17 cellular contexts compared by ENCODE assay signal in the genomic region with DNA sequence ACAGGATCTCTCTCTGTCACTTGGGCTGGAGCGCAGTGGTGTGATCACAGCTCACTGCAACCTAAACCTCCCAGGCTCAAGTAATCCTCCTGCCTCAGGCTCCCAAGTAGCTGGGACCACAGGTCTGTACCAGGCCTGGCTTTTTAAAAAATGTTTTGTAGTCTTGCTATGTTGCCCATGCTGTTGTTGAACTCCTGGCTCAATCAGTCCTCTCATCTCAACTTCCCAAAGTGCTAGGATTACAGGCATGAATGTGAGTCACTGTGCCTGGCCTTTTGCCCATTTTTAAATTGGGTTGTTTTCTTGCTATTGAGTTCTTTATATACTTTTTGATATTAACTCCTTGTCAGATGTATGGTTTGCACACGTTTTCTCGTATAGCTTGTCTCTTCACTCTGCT. TPM values are rescaled to one million over a fixed set of nuclear protein-coding genes. Genes with fewer than 3 reads are reported as not detected.
DNase-seq lines count a peak whose midpoint lies in the region; ATAC-seq and TF ChIP-seq lines count a peak whose summit lies in the region.
"Had no signal": no experiment of that assay in that cellular context is flagged by ENCODE, and none has a peak within 500 bp of the region (broad histone marks: within the 10 kb centered on the region; RNA-seq: fewer than 3 reads in every experiment).

No MANE protein-coding gene starts in this region.

- H3F3A ChIP-seq in GM23338 (replicated peaks; ENCODE audit: low read depth), result no peaks in the 10 kb centered on the region

- peak; percentile 68 for DNase-seq in MCF 10A (ENCODE audit: unreplicated experiment)
- DNase-seq in breast epithelium (ENCODE audit: low spot score in 2 of 2), result no peak
- DNase-seq in brain pericyte (ENCODE audit: low read depth, low spot score), result peak; percentile 25
- DNase-seq in kidney epithelial cell (ENCODE audit: low read depth), result peak; percentile 7
- no peak for DNase-seq in stimulated activated naive CD8-positive, alpha-beta T cell treated with anti-CD3 and anti-CD28 coated beads, Interleukin-15, Interleukin-2, amounts not matched to agents 100 U/mL and 50 U/mL, for 24 hours
- DNase-seq in GM23338 (ENCODE audit: low spot score), result no peak
- no peak for DNase-seq in immature natural killer cell
- no peak for DNase-seq in iPS-NIHi7 (ENCODE audit: extremely low spot score)
- DNase-seq: ACHN, anterior cingulate cortex, DMS79, H7, NCI-H1436 treated with DMSO at 0.1 percent for 48 hours, SHP77, spleen had no signal

- no peaks in the 10 kb centered on the region for H3K9me2 ChIP-seq in GM23338 (ENCODE audit: insufficient read depth)

- no peaks in the 10 kb centered on the region for H3K27me3 Mint-ChIP-seq in MCF 10A (ENCODE audit: insufficient read depth, unreplicated experiment)
- no peaks in the 10 kb centered on the region for H3K27me3 Mint-ChIP-seq in GM23338 (ENCODE audit: insufficient read depth, low read depth, poor library complexity)
- H3K27me3 Mint-ChIP-seq in immature natural killer cell (ENCODE audit: low read depth in 3 of 3), result no peaks in the 10 kb centered on the region

- no peak overlapping the region for H3K4me3 ChIP-seq in breast epithelium
- no peak overlapping the region for H3K4me3 ChIP-seq in kidney epithelial cell (ENCODE audit: low read depth, low read length)
- H3K4me3 ChIP-seq in GM23338, result no peak overlapping the region
- H3K4me3 ChIP-seq: spleen, tibial nerve had no signal

- no peaks in the 10 kb centered on the region for H3K36me3 ChIP-seq in breast epithelium
- H3K36me3 ChIP-seq in kidney epithelial cell (ENCODE audit: control insufficient read depth, insufficient read depth, low read length), result no peaks in the 10 kb centered on the region
- no peaks in the 10 kb centered on the region for H3K36me3 ChIP-seq in GM23338 (ENCODE audit: insufficient read depth)
- H3K36me3 ChIP-seq: tibial nerve had no signal

- no peak overlapping the region for H3K4me3 Mint-ChIP-seq in MCF 10A (ENCODE audit: unreplicated experiment)
- H3K4me3 Mint-ChIP-seq in GM23338, result no peak overlapping the region
- no peak overlapping the region for H3K4me3 Mint-ChIP-seq in immature natural killer cell
- H3K4me3 Mint-ChIP-seq: WTC11 had no signal

- POLR2A ChIA-PET in MCF 10A (lab: Yijun Ruan, JAX), result interaction anchor here (0.7 to 1.2 kb wide), 2 partner anchors 16 to 22 kb away, joined by 3 read pairs; no protein-coding TSS in a partner anchor

- H3K4me2 ChIP-seq in GM23338, result no peak overlapping the region

- H3K4me1 Mint-ChIP-seq in MCF 10A (ENCODE audit: insufficient read depth, unreplicated experiment), result peaks cover 11% of the 10 kb centered on the region
- 0 out of 3 replicates have a peak, but pooled peaks cover 3% of the 10 kb centered on the region for H3K4me1 Mint-ChIP-seq in GM23338
- H3K4me1 Mint-ChIP-seq in immature natural killer cell, result no peaks in the 10 kb centered on the region
- H3K4me1 Mint-ChIP-seq: WTC11 had no signal

- no peaks in the 10 kb centered on the region for H4K20me1 ChIP-seq in GM23338 (replicated peaks; ENCODE audit: insufficient read depth)

- TF ChIP-seq POLR2A in breast epithelium (IDR thresholded peaks at IDR 0.05), result no peak

- H3K27ac ChIP-seq in breast epithelium (no peak overlapping the region), GM23338 (ENCODE audit: low read depth) (no peak overlapping the region)
- H3K27ac ChIP-seq: spleen had no signal

- H3K36me3 Mint-ChIP-seq in MCF 10A (ENCODE audit: insufficient read depth, unreplicated experiment) (peaks cover 4% of the 10 kb centered on the region), GM23338 (ENCODE audit: low read depth) (peaks cover 3% of the 10 kb centered on the region; the same call in 1 of the 3 replicates), immature natural killer cell (peaks cover 0 to 6% (median 5%) of the 10 kb centered on the region in 3 donors)

- no peaks in the 10 kb centered on the region for H3K79me2 ChIP-seq in GM23338 (replicated peaks; ENCODE audit: insufficient read depth)

- H3K27ac Mint-ChIP-seq in MCF 10A (ENCODE audit: low read depth, unreplicated experiment) (no peak overlapping the region), GM23338 (no peak overlapping the region), immature natural killer cell (no peak overlapping the region)
- H3K27ac Mint-ChIP-seq: WTC11 had no signal

- H3K9me3 Mint-ChIP-seq in MCF 10A (ENCODE audit: unreplicated experiment), result no peaks in the 10 kb centered on the region
- H3K9me3 Mint-ChIP-seq in GM23338, result peaks cover 4% of the 10 kb centered on the region; the same call in 2 of the 3 replicates
- H3K9me3 Mint-ChIP-seq in immature natural killer cell, result no peaks in the 10 kb centered on the region

- no peak for TF ChIP-seq CTCF in MCF 10A (IDR thresholded peaks at IDR 0.05; ENCODE audit: unreplicated experiment)
- TF ChIP-seq CTCF in breast epithelium (IDR thresholded peaks at IDR 0.05), result no peak
- TF ChIP-seq CTCF in kidney epithelial cell (IDR thresholded peaks at IDR 0.05; ENCODE audit: insufficient read depth, low read length, poor library complexity, severe bottlenecking), result no peak
- TF ChIP-seq CTCF in GM23338 (conservative IDR thresholded peaks at IDR 0.05; ENCODE audit: low read depth in 2 of 2), result no peak

- CTCF ChIA-PET in MCF 10A (lab: Yijun Ruan, JAX), result interaction anchor here (0.8 kb wide), 1 partner anchor 71 kb away, joined by 3 read pairs; no protein-coding TSS in a partner anchor

- no TSS peak for BruUV-seq in MCF 10A (replicated peaks; lab: Mats Ljungman, UMichigan)

- H2AFZ ChIP-seq in GM23338, result no peak overlapping the region

- H3K4me1 ChIP-seq in breast epithelium, result no peaks in the 10 kb centered on the region
- H3K4me1 ChIP-seq in GM23338 (ENCODE audit: insufficient read depth), result no peaks in the 10 kb centered on the region

- H3K27me3 ChIP-seq in breast epithelium, result no peaks in the 10 kb centered on the region
- no peaks in the 10 kb centered on the region for H3K27me3 ChIP-seq in kidney epithelial cell (ENCODE audit: control insufficient read depth, insufficient read depth, low read length)
- no peaks in the 10 kb centered on the region for H3K27me3 ChIP-seq in GM23338 (ENCODE audit: insufficient read depth)
- H3K27me3 ChIP-seq: spleen, tibial nerve had no signal

- no peak for ATAC-seq in stimulated activated naive CD8-positive, alpha-beta T cell treated with anti-CD3 and anti-CD28 coated beads, Interleukin-15, Interleukin-2, amounts not matched to agents 100 U/mL and 50 U/mL, for 24 hours
- no peak for ATAC-seq in GM23338
- ATAC-seq: WTC11 had no signal

- H3K9me3 ChIP-seq in breast epithelium, result no peaks in the 10 kb centered on the region

- intact Hi-C loops in MCF 10A (cut with micrococcal nuclease) (no loop called here), breast epithelium (cut with DNase I; ENCODE audit: low total_unique reads) (no loop called here)

TF ChIP-seq in GM23338, 12 proteins besides CTCF, POLR2A, EP300 and RAD21:
- TF ChIP-seq, protein P1, sequence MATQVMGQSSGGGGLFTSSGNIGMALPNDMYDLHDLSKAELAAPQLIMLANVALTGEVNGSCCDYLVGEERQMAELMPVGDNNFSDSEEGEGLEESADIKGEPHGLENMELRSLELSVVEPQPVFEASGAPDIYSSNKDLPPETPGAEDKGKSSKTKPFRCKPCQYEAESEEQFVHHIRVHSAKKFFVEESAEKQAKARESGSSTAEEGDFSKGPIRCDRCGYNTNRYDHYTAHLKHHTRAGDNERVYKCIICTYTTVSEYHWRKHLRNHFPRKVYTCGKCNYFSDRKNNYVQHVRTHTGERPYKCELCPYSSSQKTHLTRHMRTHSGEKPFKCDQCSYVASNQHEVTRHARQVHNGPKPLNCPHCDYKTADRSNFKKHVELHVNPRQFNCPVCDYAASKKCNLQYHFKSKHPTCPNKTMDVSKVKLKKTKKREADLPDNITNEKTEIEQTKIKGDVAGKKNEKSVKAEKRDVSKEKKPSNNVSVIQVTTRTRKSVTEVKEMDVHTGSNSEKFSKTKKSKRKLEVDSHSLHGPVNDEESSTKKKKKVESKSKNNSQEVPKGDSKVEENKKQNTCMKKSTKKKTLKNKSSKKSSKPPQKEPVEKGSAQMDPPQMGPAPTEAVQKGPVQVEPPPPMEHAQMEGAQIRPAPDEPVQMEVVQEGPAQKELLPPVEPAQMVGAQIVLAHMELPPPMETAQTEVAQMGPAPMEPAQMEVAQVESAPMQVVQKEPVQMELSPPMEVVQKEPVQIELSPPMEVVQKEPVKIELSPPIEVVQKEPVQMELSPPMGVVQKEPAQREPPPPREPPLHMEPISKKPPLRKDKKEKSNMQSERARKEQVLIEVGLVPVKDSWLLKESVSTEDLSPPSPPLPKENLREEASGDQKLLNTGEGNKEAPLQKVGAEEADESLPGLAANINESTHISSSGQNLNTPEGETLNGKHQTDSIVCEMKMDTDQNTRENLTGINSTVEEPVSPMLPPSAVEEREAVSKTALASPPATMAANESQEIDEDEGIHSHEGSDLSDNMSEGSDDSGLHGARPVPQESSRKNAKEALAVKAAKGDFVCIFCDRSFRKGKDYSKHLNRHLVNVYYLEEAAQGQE (IDR thresholded peaks at IDR 0.05; ENCODE audit: unreplicated experiment), result no peak
- TF ChIP-seq CREB1 (CRISPR knock-in tag; IDR thresholded peaks at IDR 0.05; ENCODE audit: low read depth) (no peak), ZNF331 (CRISPR knock-in tag; IDR thresholded peaks at IDR 0.05; ENCODE audit: low read depth) (no peak), POLR2AphosphoS5 (IDR thresholded peaks at IDR 0.05; ENCODE audit: low read depth) (no peak)
TF ChIP-seq in GM23338: peak in this region for 0.

RNA-seq across cellular contexts. Expression of a gene that starts 33.0 kb away (rescaled TPM):
- total RNA-seq in MCF 10A (2022), result 93.1 and 124 TPM in 2 replicates
- total RNA-seq in breast epithelium, result 10 to 100 TPM; 41.1 to 49.2 (median 47.5) TPM
- 32.1 and 32.3 TPM in 2 replicates for total RNA-seq in kidney epithelial cell
- 56.0 and 56.7 TPM in 2 replicates for total RNA-seq in GM23338 (2014; rRNA removed; shearing (Covaris generic))
- 39.2 and 50.9 TPM in 2 replicates for polyA plus RNA-seq in GM23338 (2016; fragmentation: Nextera tagmentation; extraction: Ambion mirVana)
- 10 to 100 TPM; 46.1 to 78.1 (median 66.7) TPM for polyA plus RNA-seq in immature natural killer cell

Comparison
In these comparisons a context has a peak if more than half of its experiments do, and no peak if none do; other contexts are left out.
1. DNase-seq: peak in MCF 10A (single experiment), brain pericyte (single experiment) and kidney epithelial cell (single experiment); none in breast epithelium (0 of 2), stimulated activated naive CD8-positive, alpha-beta T cell treated with anti-CD3 and anti-CD28 coated beads, Interleukin-15, Interleukin-2, amounts not matched to agents 100 U/mL and 50 U/mL, for 24 hours (single experiment), GM23338 (single experiment), immature natural killer cell (0 of 3) and iPS-NIHi7 (single experiment).